26 cellular contexts compared by ENCODE assay signal in genomic region chr3:127151992-127152391, GRCh38. TPM values are rescaled to one million over a fixed set of nuclear protein-coding genes. Genes with fewer than 3 reads are reported as not detected.
DNase-seq lines count a peak whose midpoint lies in the region; ATAC-seq and TF ChIP-seq lines count a peak whose summit lies in the region.
"Had no signal": no experiment of that assay in that cellular context is flagged by ENCODE, and none has a peak within 500 bp of the region (broad histone marks: within the 10 kb centered on the region; RNA-seq: fewer than 3 reads in every experiment).

No MANE protein-coding gene starts in this region.

- no peaks in the 10 kb centered on the region for H3K36me3 ChIP-seq in IMR-90 (ENCODE audit: control insufficient read depth, insufficient read depth, low read length)
- H3K36me3 ChIP-seq in fibroblast of lung (ENCODE audit: control insufficient read depth, insufficient read depth, low read length) = no peaks in the 10 kb centered on the region
- H3K36me3 ChIP-seq: Peyer's patch, tibial nerve had no signal

- no peaks in the 10 kb centered on the region for H3K79me2 ChIP-seq in fibroblast of lung (ENCODE audit: control insufficient read depth, insufficient read depth, low read length)

- H4K5ac ChIP-seq in IMR-90 (ENCODE audit: low read depth, low read length) = no peak overlapping the region

- H2AFZ ChIP-seq in IMR-90 (replicated peaks; ENCODE audit: low read length, poor library complexity) (no peak overlapping the region), fibroblast of lung (ENCODE audit: low read length) (no peak overlapping the region)

- POLR2A ChIA-PET in IMR-90 (lab: Charles Lee; ENCODE audit: unreplicated experiment) = no interaction called here

- no peak for TF ChIP-seq CTCF in IMR-90 (conservative IDR thresholded peaks at IDR 0.05; ENCODE audit: low read depth, low read length)
- TF ChIP-seq CTCF in fibroblast of lung (conservative IDR thresholded peaks at IDR 0.05 in 1 of 2, IDR thresholded peaks at IDR 0.05 in 1 of 2; ENCODE audit: low read depth in 1 of 2, low read length in 2 of 2) = no peak
- no peak for TF ChIP-seq CTCF in retinal pigment epithelial cell (conservative IDR thresholded peaks at IDR 0.05; ENCODE audit: low read depth, low read length)

- H2AK9ac ChIP-seq in IMR-90 (replicated peaks; ENCODE audit: low read depth, low read length, poor library complexity) = no peak overlapping the region

- no peak overlapping the region for H2AK5ac ChIP-seq in IMR-90 (ENCODE audit: low read depth, low read length)

- no peak overlapping the region for H3K14ac ChIP-seq in IMR-90 (replicated peaks; ENCODE audit: low read depth, low read length)

- no peak overlapping the region for H2BK20ac ChIP-seq in IMR-90 (ENCODE audit: low read depth, low read length)

- H3K9ac ChIP-seq in IMR-90 (ENCODE audit: low read depth, low read length) = no peak overlapping the region
- no peak overlapping the region for H3K9ac ChIP-seq in fibroblast of lung (ENCODE audit: insufficient read depth, low read length)

- H2BK15ac ChIP-seq in IMR-90 (ENCODE audit: low read depth, low read length) = no peak overlapping the region

- H4K91ac ChIP-seq in IMR-90 (ENCODE audit: insufficient read depth, low read depth, low read length) = no peak overlapping the region

- H3K9me3 ChIP-seq in IMR-90 (ENCODE audit: control insufficient read depth, insufficient read depth, low read length) (no peaks in the 10 kb centered on the region), fibroblast of lung (ENCODE audit: control insufficient read depth, insufficient read depth, low read depth, low read length) (peaks cover 2% of the 10 kb centered on the region)
- H3K9me3 ChIP-seq: Peyer's patch, tibial nerve had no signal

- H2BK120ac ChIP-seq in IMR-90 (ENCODE audit: low read depth, low read length) = no peak overlapping the region

- H4K20me1 ChIP-seq in IMR-90 (ENCODE audit: insufficient read depth, low read length) (no peaks in the 10 kb centered on the region), fibroblast of lung (ENCODE audit: control insufficient read depth, extremely low read depth, insufficient read depth, low read length) (no peaks in the 10 kb centered on the region)

- no peak overlapping the region for H4K8ac ChIP-seq in IMR-90 (ENCODE audit: low read depth in 2 of 2, low read length in 2 of 2)

- BruUV-seq in IMR-90 (replicated peaks; lab: Mats Ljungman, UMichigan) = no TSS peak

- TF ChIP-seq POLR2A in IMR-90 (IDR thresholded peaks at IDR 0.05; ENCODE audit: low read depth, low read length) = no peak

- H3K4me3 ChIP-seq in IMR-90 (ENCODE audit: insufficient read depth, low read depth, low read length) = no peak overlapping the region
- H3K4me3 ChIP-seq in fibroblast of lung (replicated peaks in 1 of 4; ENCODE audit: control extremely low read depth in 1 of 4, insufficient read depth in 1 of 4, low read depth in 3 of 4, low read length in 4 of 4) = no peak overlapping the region
- no peak overlapping the region for H3K4me3 ChIP-seq in retinal pigment epithelial cell (ENCODE audit: low read length)
- H3K4me3 ChIP-seq: Peyer's patch, tibial nerve had no signal

- intact Hi-C loops in IMR-90 (cut with micrococcal nuclease) = no loop called here

- CTCF ChIA-PET in IMR-90 (lab: Yijun Ruan, JAX) = no interaction called here

- peak; percentile 85 for DNase-seq in DMS79 treated with DMSO at 0.1 percent for 48 hours (lab: John Stamatoyannopoulos, UW)
- peak; percentile 6 for DNase-seq in IMR-90
- peak; percentile 50 to 74 for DNase-seq in fibroblast of lung (ENCODE audit: low read depth in 2 of 2)
- peak; percentile 28 for DNase-seq in retinal pigment epithelial cell (ENCODE audit: low read depth)
- DNase-seq in ureter (ENCODE audit: low spot score) = no peak
- no peak for DNase-seq in stimulated activated CD4-positive, alpha-beta T cell treated with anti-CD3 and anti-CD28 coated beads, Interleukin-1b, Interleukin-23, amount 100 ng/mL, for 48 hours
- DNase-seq in NCI-H510A (lab: John Stamatoyannopoulos, UW) = no peak
- DNase-seq: activated effector memory CD4-positive, alpha-beta T cell treated with Interleukin-2 at 50 U/mL for 16 hours; activated naive CD8-positive, alpha-beta T cell treated with anti-CD3 and anti-CD28 coated beads for 36 hours; activated T-cell treated with anti-CD3 and anti-CD28 coated beads for 4 hours; Calu3; central memory CD4-positive, alpha-beta T cell; midbrain; natural killer cell; NCI-H1105 treated with DMSO at 0.1 percent for 48 hours; NCI-H1930; NCI-H526 treated with DMSO at 0.1 percent for 48 hours; occipital lobe; small intestine had no signal

- H3K18ac ChIP-seq in IMR-90 (ENCODE audit: low read depth, low read length) = no peak overlapping the region

- no peak overlapping the region for H3K27ac ChIP-seq in IMR-90 (ENCODE audit: insufficient read depth, low read length)
- H3K27ac ChIP-seq in fibroblast of lung (ENCODE audit: insufficient read depth, low read length) = no peak overlapping the region
- H3K27ac ChIP-seq: Peyer's patch, tibial nerve had no signal

- no peaks in the 10 kb centered on the region for H3K9me1 ChIP-seq in IMR-90 (ENCODE audit: insufficient read depth, low read length)

- peak; percentile 65 for ATAC-seq in IMR-90 (ENCODE audit: low read depth)
- ATAC-seq: activated CD4-positive, CD25-positive, alpha-beta regulatory T cell treated with anti-CD3 and anti-CD28 coated beads, Interleukin-2, amount 50 U/mL, for 24 hours; natural killer cell had no signal

- WGBS in IMR-90 (ENCODE audit: extremely low coverage in 2 of 2, insufficient read length in 1 of 2), 2 experiments = no CpG with 5 or more reads among the region's 1 CpG

- no peaks in the 10 kb centered on the region for H3K79me1 ChIP-seq in IMR-90 (ENCODE audit: low read depth in 1 of 2, low read length in 2 of 2)

- no peak overlapping the region for H2BK5ac ChIP-seq in IMR-90 (ENCODE audit: low read depth, low read length, poor library complexity, severe bottlenecking)

- no peak overlapping the region for H3K56ac ChIP-seq in IMR-90 (ENCODE audit: extremely low read depth, insufficient read depth, low read length)

- H3K4me2 ChIP-seq in IMR-90 (ENCODE audit: low read depth, low read length) (no peak overlapping the region), fibroblast of lung (ENCODE audit: extremely low read depth, insufficient read depth, low read length) (no peak overlapping the region)

- H3K4ac ChIP-seq in IMR-90 (ENCODE audit: low read depth, low read length) = no peak overlapping the region

- dilution Hi-C loops in IMR-90 (cut with HindIII; ENCODE audit: low sequenced_read_pairs, unreplicated experiment) = no loop called here

- no peaks in the 10 kb centered on the region for H3K4me1 ChIP-seq in IMR-90 (ENCODE audit: control insufficient read depth, insufficient read depth, low read length)
- H3K4me1 ChIP-seq in fibroblast of lung (ENCODE audit: control insufficient read depth, extremely low read depth, insufficient read depth, low read length) = no peaks in the 10 kb centered on the region
- H3K4me1 ChIP-seq: Peyer's patch, tibial nerve had no signal

- in situ Hi-C loops in IMR-90 (cut with MboI; ENCODE audit: low sequenced_read_pairs) = no loop called here

- H3K27me3 ChIP-seq in IMR-90 (ENCODE audit: control insufficient read depth, insufficient read depth, low read length) = peaks cover 4% of the 10 kb centered on the region; the same call in 1 of the 2 replicates
- no peaks in the 10 kb centered on the region for H3K27me3 ChIP-seq in fibroblast of lung (ENCODE audit: control insufficient read depth, insufficient read depth, low read length)
- H3K27me3 ChIP-seq: Peyer's patch had no signal

- no peak overlapping the region for H3K23ac ChIP-seq in IMR-90 (ENCODE audit: low read depth, low read length)

- TF ChIP-seq RAD21 in IMR-90 (IDR thresholded peaks at IDR 0.05; ENCODE audit: low read length) = no peak

TF ChIP-seq in IMR-90, 13 proteins besides CTCF, POLR2A, EP300 and RAD21 (continues in another document):
- TF ChIP-seq MAFK (IDR thresholded peaks at IDR 0.05; ENCODE audit: low read depth, low read length) (no peak), ELK1 (IDR thresholded peaks at IDR 0.05; ENCODE audit: borderline replicate concordance, low read depth, low read length) (no peak), MXI1 (IDR thresholded peaks at IDR 0.05; ENCODE audit: borderline replicate concordance, low read depth, low read length) (no peak), RCOR1 (IDR thresholded peaks at IDR 0.05; ENCODE audit: insufficient replicate concordance, low read length) (no peak), MAZ (IDR thresholded peaks at IDR 0.05; ENCODE audit: borderline replicate concordance, low read depth, low read length) (no peak), FOS (IDR thresholded peaks at IDR 0.05; ENCODE audit: low read depth, low read length) (no peak), RFX5 (IDR thresholded peaks at IDR 0.05; ENCODE audit: low read depth, low read length) (no peak), CEBPB (IDR thresholded peaks at IDR 0.05; ENCODE audit: low read depth, low read length) (no peak), SMC3 (IDR thresholded peaks at IDR 0.05; ENCODE audit: low read depth, low read length) (no peak), CHD1 (IDR thresholded peaks at IDR 0.05; ENCODE audit: low read depth, low read length) (no peak)
- TF ChIP-seq, protein P1, sequence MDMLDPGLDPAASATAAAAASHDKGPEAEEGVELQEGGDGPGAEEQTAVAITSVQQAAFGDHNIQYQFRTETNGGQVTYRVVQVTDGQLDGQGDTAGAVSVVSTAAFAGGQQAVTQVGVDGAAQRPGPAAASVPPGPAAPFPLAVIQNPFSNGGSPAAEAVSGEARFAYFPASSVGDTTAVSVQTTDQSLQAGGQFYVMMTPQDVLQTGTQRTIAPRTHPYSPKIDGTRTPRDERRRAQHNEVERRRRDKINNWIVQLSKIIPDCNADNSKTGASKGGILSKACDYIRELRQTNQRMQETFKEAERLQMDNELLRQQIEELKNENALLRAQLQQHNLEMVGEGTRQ (IDR thresholded peaks at IDR 0.05; ENCODE audit: low read depth, low read length) = no peak

RNA-seq across cellular contexts. Expression of gene PRR23E, which starts 40.9 kb away (rescaled TPM):
- total RNA-seq in IMR-90 (2012; rRNA removed) (not detected in 2 replicates), fibroblast of lung (not detected in 2 replicates), ureter (not detected)
- polyA plus RNA-seq in IMR-90 (2012; rRNA removed) (not detected in 2 replicates), fibroblast of lung (not detected in 2 replicates)
- polyA plus RNA-seq in IMR-90 (2012; cell fraction: cytosol; rRNA removed) = not detected in 2 replicates
- polyA plus RNA-seq in IMR-90 (2012; cell fraction: nucleus; rRNA removed; ENCODE audit: low replicate concordance) = not detected in 2 replicates
- not detected in 2 replicates for polyA plus RNA-seq in fibroblast of lung (2012)
- polyA minus RNA-seq in fibroblast of lung (ENCODE audit: low replicate concordance) = not detected in 2 replicates
- total RNA-seq: activated CD4-positive, alpha-beta memory T cell treated with anti-CD3 and anti-CD28 coated beads for 36 hours; activated naive CD8-positive, alpha-beta T cell treated with anti-CD3 and anti-CD28 coated beads for 36 hours; aorta; Calu3; lower leg skin; natural killer cell; occipital lobe; Peyer's patch; tibial nerve had no signal
- polyA plus RNA-seq: aorta, CD14-positive monocyte, small intestine had no signal

Comparison
In these comparisons a context has a peak if more than half of its experiments do, and no peak if none do; other contexts are left out.
1. DNase-seq: peak in DMS79 treated with DMSO at 0.1 percent for 48 hours (single experiment), IMR-90 (single experiment), fibroblast of lung (2 of 2) and retinal pigment epithelial cell (single experiment); none in ureter (single experiment), stimulated activated CD4-positive, alpha-beta T cell treated with anti-CD3 and anti-CD28 coated beads, Interleukin-1b, Interleukin-23, amount 100 ng/mL, for 48 hours (single experiment) and NCI-H510A (single experiment).